20 cellular contexts compared by ENCODE assay signal in the genomic region with DNA sequence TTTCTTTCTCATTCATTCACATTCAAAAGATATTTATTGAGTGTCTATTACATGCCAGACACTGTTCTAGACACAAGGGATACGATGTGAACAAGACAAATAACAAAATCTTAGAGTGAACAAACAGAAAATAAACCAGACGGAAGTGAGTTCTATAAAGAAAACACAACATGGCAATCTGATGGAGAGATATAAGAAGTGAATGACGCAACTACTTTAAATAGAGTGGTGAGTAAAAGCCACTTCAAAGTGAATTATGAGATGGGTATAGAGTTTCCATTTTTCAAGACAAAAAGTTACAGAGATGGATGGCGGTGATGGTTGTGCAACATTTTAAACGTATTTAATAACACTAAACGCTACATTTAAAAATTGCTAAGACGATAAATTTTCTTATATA.
DNase-seq lines count a peak whose midpoint lies in the region; TF ChIP-seq lines count a peak whose summit lies in the region.
"Had no signal": no experiment of that assay in that cellular context is flagged by ENCODE, and none has a peak within 500 bp of the region (broad histone marks: within the 10 kb centered on the region; RNA-seq: fewer than 3 reads in every experiment).

No MANE protein-coding gene starts in this region.

- no peak overlapping the region for H3K27ac Mint-ChIP-seq in MCF 10A (ENCODE audit: low read depth, unreplicated experiment)

- peaks cover 26% of the 10 kb centered on the region for H3K36me3 Mint-ChIP-seq in MCF 10A (ENCODE audit: insufficient read depth, unreplicated experiment)

- no peak overlapping the region for H2BK120ac ChIP-seq in neuronal stem cell (ENCODE audit: low read depth, low read length)

- H4K8ac ChIP-seq in neuronal stem cell (ENCODE audit: low read depth, low read length) = no peak overlapping the region

- BruUV-seq in MCF 10A (replicated peaks; lab: Mats Ljungman, UMichigan) (no TSS peak), mammary epithelial cell (replicated peaks; lab: Mats Ljungman, UMichigan) (no TSS peak)

- no peaks in the 10 kb centered on the region for H4K20me1 ChIP-seq in mammary epithelial cell (ENCODE audit: insufficient read depth, low read length)

- H2BK15ac ChIP-seq in neuronal stem cell (ENCODE audit: low read length) = no peak overlapping the region

- TF ChIP-seq CTCF in MCF 10A (IDR thresholded peaks at IDR 0.05; ENCODE audit: unreplicated experiment) = no peak
- TF ChIP-seq CTCF in mammary epithelial cell (conservative IDR thresholded peaks at IDR 0.05 in 1 of 2, IDR thresholded peaks at IDR 0.05 in 1 of 2; ENCODE audit: extremely low read depth in 1 of 2, insufficient read depth in 1 of 2, low read depth in 1 of 2, low read length in 2 of 2) = no peak
- no peak for TF ChIP-seq CTCF in astrocyte of the spinal cord (IDR thresholded peaks at IDR 0.05; ENCODE audit: low read depth, low read length)

- intact Hi-C loops in MCF 10A (cut with micrococcal nuclease) (no loop called here), mammary epithelial cell (cut with micrococcal nuclease) (no loop called here)

- H3K9me3 ChIP-seq in mammary epithelial cell (replicated peaks; ENCODE audit: insufficient read depth, low read length) (no peaks in the 10 kb centered on the region), neuronal stem cell (replicated peaks in 1 of 2; ENCODE audit: control insufficient read depth in 2 of 2, insufficient read depth in 1 of 2, low read depth in 1 of 2, low read length in 2 of 2) (no peaks in the 10 kb centered on the region)
- H3K9me3 ChIP-seq: breast epithelium, neutrophil, right atrium auricular region had no signal

- H3K4me3 ChIP-seq in mammary epithelial cell (replicated peaks in 1 of 3; ENCODE audit: insufficient read depth in 1 of 3, low read depth in 2 of 3, low read length in 3 of 3) = no peak overlapping the region
- no peak overlapping the region for H3K4me3 ChIP-seq in astrocyte of the spinal cord (ENCODE audit: low read depth, low read length)
- no peak overlapping the region for H3K4me3 ChIP-seq in neuronal stem cell (ENCODE audit: low read length in 2 of 2)
- H3K4me3 ChIP-seq: breast epithelium, hepatocyte, right atrium auricular region, SK-N-MC had no signal

- dilution Hi-C loops in mammary epithelial cell (cut with HindIII; ENCODE audit: low sequenced_read_pairs) = no loop called here

- no peaks in the 10 kb centered on the region for H3K79me2 ChIP-seq in mammary epithelial cell (ENCODE audit: insufficient read depth, low read length)
- H3K79me2 ChIP-seq: hepatocyte had no signal

- H3K9ac ChIP-seq in mammary epithelial cell (ENCODE audit: insufficient read depth, low read length) (no peak overlapping the region), neuronal stem cell (ENCODE audit: low read depth, low read length, poor library complexity) (no peak overlapping the region)

- H2AFZ ChIP-seq in mammary epithelial cell (ENCODE audit: low read depth, low read length) (no peak overlapping the region), neuronal stem cell (ENCODE audit: low read length) (no peak overlapping the region)
- H2AFZ ChIP-seq: hepatocyte had no signal

- no peak overlapping the region for H4K91ac ChIP-seq in neuronal stem cell (ENCODE audit: low read depth, low read length, poor library complexity)

- H2BK5ac ChIP-seq in neuronal stem cell (ENCODE audit: low read length) = no peak overlapping the region

- H3K36me3 ChIP-seq in mammary epithelial cell (ENCODE audit: insufficient read depth, low read length) = no peaks in the 10 kb centered on the region
- H3K36me3 ChIP-seq in neuronal stem cell (replicated peaks in 1 of 2; ENCODE audit: control insufficient read depth in 2 of 2, insufficient read depth in 2 of 2, low read length in 2 of 2) = peaks cover 0 to 22% of the 10 kb centered on the region in 2 donors
- H3K36me3 ChIP-seq: breast epithelium, neutrophil, right atrium auricular region had no signal

- H3K4me2 ChIP-seq in mammary epithelial cell (ENCODE audit: insufficient read depth, low read depth, low read length) (no peak overlapping the region), neuronal stem cell (ENCODE audit: insufficient read depth, low read length, poor library complexity, severe bottlenecking) (no peak overlapping the region)
- H3K4me2 ChIP-seq: hepatocyte had no signal

- no peak overlapping the region for H3K14ac ChIP-seq in neuronal stem cell (ENCODE audit: low read length)

- H2BK12ac ChIP-seq in neuronal stem cell (ENCODE audit: low read length) = no peak overlapping the region

- WGBS in mammary epithelial cell (ENCODE audit: low coverage, missing lambda C conversion rate) = 74% methylated on average over 7 of the region's 7 CpGs
- WGBS in neuronal stem cell (ENCODE audit: extremely low coverage in 2 of 2, insufficient read length in 2 of 2, insufficient replicate concordance in 1 of 2), 2 donors = no CpG with 5 or more reads among the region's 7 CpGs

- H3K27me3 Mint-ChIP-seq in MCF 10A (ENCODE audit: insufficient read depth, unreplicated experiment) = no peaks in the 10 kb centered on the region

- no peaks in the 10 kb centered on the region for H3K4me1 Mint-ChIP-seq in MCF 10A (ENCODE audit: insufficient read depth, unreplicated experiment)

- H3K27me3 ChIP-seq in mammary epithelial cell (ENCODE audit: insufficient read depth, low read length) = no peaks in the 10 kb centered on the region
- no peaks in the 10 kb centered on the region for H3K27me3 ChIP-seq in neuronal stem cell (ENCODE audit: control insufficient read depth in 3 of 3, insufficient read depth in 3 of 3, low read depth in 1 of 3, low read length in 3 of 3)
- H3K27me3 ChIP-seq: breast epithelium, hepatocyte, neutrophil, right atrium auricular region had no signal

- H3K4ac ChIP-seq in neuronal stem cell (ENCODE audit: low read length) = no peak overlapping the region

- H3K23ac ChIP-seq in neuronal stem cell (ENCODE audit: low read depth, low read length, poor library complexity) = no peak overlapping the region

- POLR2A ChIA-PET in MCF 10A (lab: Yijun Ruan, JAX) = interaction anchor here (0.9 kb wide), 1 partner anchor 76 kb away, joined by 3 read pairs; the partner anchor contains the start of genes CEP170 and SDCCAG8

- no peak overlapping the region for H3K18ac ChIP-seq in neuronal stem cell (ENCODE audit: low read length)

- peaks cover 1% of the 10 kb centered on the region for H3K79me1 ChIP-seq in neuronal stem cell (ENCODE audit: low read depth, low read length)

- no peaks in the 10 kb centered on the region for H3K4me1 ChIP-seq in mammary epithelial cell (ENCODE audit: insufficient read depth, low read length)
- H3K4me1 ChIP-seq in neuronal stem cell (ENCODE audit: control insufficient read depth in 2 of 2, insufficient read depth in 1 of 2, low read depth in 1 of 2, low read length in 2 of 2) = peaks cover 0 to 1% of the 10 kb centered on the region in 2 donors
- H3K4me1 ChIP-seq: breast epithelium, right atrium auricular region had no signal

- in situ Hi-C loops in mammary epithelial cell (cut with MboI; ENCODE audit: low sequenced_read_pairs in 2 of 2) (no loop called here), astrocyte of the spinal cord (cut with HindIII; ENCODE audit: low sequenced_read_pairs) (no loop called here)

- DNase-seq in MCF 10A (ENCODE audit: unreplicated experiment) (peak; percentile 38), mammary epithelial cell (no peak), NCI-H2227 treated with DMSO at 0.1 percent for 48 hours (lab: John Stamatoyannopoulos, UW) (peak; percentile 41), astrocyte of the spinal cord (ENCODE audit: low read depth, low spot score) (peak; percentile 4), EL (no peak), neuronal stem cell (ENCODE audit: low spot score) (no peak), glomerular visceral epithelial cell (ENCODE audit: extremely low spot score) (no peak), SHP77 (lab: John Stamatoyannopoulos, UW) (no peak)
- DNase-seq: activated effector memory CD4-positive, alpha-beta T cell treated with anti-CD3 and anti-CD28 coated beads, Interleukin-2, amount 50 U/mL, for 16 hours; GOT3; KG1; kidney; NCI-H1105 treated with DMSO at 0.1 percent for 48 hours; NCI-H524 treated with DMSO at 0.1 percent for 48 hours had no signal

- H3K9me3 Mint-ChIP-seq in MCF 10A (ENCODE audit: unreplicated experiment) = no peaks in the 10 kb centered on the region

- no peak overlapping the region for H3K27ac ChIP-seq in mammary epithelial cell (ENCODE audit: insufficient read depth, low read depth, low read length)
- no peak overlapping the region for H3K27ac ChIP-seq in neuronal stem cell (replicated peaks; ENCODE audit: low read length)
- H3K27ac ChIP-seq: breast epithelium, hepatocyte, HL-60, neutrophil, right atrium auricular region, SK-N-MC had no signal

- H3K4me3 Mint-ChIP-seq in MCF 10A (ENCODE audit: unreplicated experiment) = no peak overlapping the region

- H2AK5ac ChIP-seq in neuronal stem cell (ENCODE audit: low read depth, low read length) = no peak overlapping the region

- CTCF ChIA-PET in MCF 10A (lab: Yijun Ruan, JAX) = no interaction called here
- CTCF ChIA-PET in mammary epithelial cell (lab: Charles Lee; ENCODE audit: low non-redundant PET) = no interaction called here

Comparison
In these comparisons a context has a peak if more than half of its experiments do, and no peak if none do; other contexts are left out.
1. DNase-seq: peak in MCF 10A (single experiment), NCI-H2227 treated with DMSO at 0.1 percent for 48 hours (single experiment) and astrocyte of the spinal cord (single experiment); none in mammary epithelial cell (single experiment), EL (single experiment), neuronal stem cell (single experiment), glomerular visceral epithelial cell (single experiment) and SHP77 (0 of 2).